ENCODE assay signal across 8 cellular contexts in genomic region chr2:159615936-159616733, GRCh38. TPM values are rescaled to one million over a fixed set of nuclear protein-coding genes. Genes with fewer than 3 reads are reported as not detected.
DNase-seq lines count a peak whose midpoint lies in the region; ATAC-seq and TF ChIP-seq lines count a peak whose summit lies in the region.

TSS of gene BAZ2B (minus strand) at chr2:159616548. CDS start at chr2:159478719, 137,829 bp downstream.

- H3K4me2 ChIP-seq in fibroblast of lung (ENCODE audit: extremely low read depth, insufficient read depth, low read length), result peak within 1 kb of the TSS; percentile 51

- H3K4me3 Mint-ChIP-seq in CD4-positive, alpha-beta T cell, result peak within 1 kb of the TSS; percentile 86
- peak within 1 kb of the TSS; percentile 92 for H3K4me3 Mint-ChIP-seq in activated T-helper 17 cell treated with anti-CD3 and anti-CD28 coated beads, Interleukin-2, amount 50 U/mL, for 72 hours

- no peak for TF ChIP-seq CTCF in CD4-positive, alpha-beta T cell (IDR thresholded peaks at IDR 0.05)
- no peak for TF ChIP-seq CTCF in fibroblast of lung (conservative IDR thresholded peaks at IDR 0.05 in 1 of 2, IDR thresholded peaks at IDR 0.05 in 1 of 2; ENCODE audit: low read depth in 1 of 2, low read length in 2 of 2)

- peak within 1 kb of the TSS; percentile 61 to 97 (median 71) for H3K4me3 ChIP-seq in fibroblast of lung (replicated peaks in 1 of 4; ENCODE audit: control extremely low read depth in 1 of 4, insufficient read depth in 1 of 4, low read depth in 3 of 4, low read length in 4 of 4)

- intact Hi-C loops in CD4-positive, alpha-beta T cell (cut with DNase I, micrococcal nuclease), result loop anchor here in 1 of 2 experiments (5.0 kb wide), 1 partner anchor 96 kb away; the partner anchor contains the start of gene MARCHF7

- no peak within 1 kb of the TSS for H3K27ac ChIP-seq in CD4-positive, alpha-beta T cell (ENCODE audit: low read depth, low read length)
- H3K27ac ChIP-seq in fibroblast of lung (ENCODE audit: insufficient read depth, low read length), result peak within 1 kb of the TSS; percentile 87

- H4K20me1 ChIP-seq in fibroblast of lung (ENCODE audit: control insufficient read depth, extremely low read depth, insufficient read depth, low read length), result no peaks in the 10 kb centered on the region

- peak within 1 kb of the TSS; percentile 28 for H2AFZ ChIP-seq in fibroblast of lung (ENCODE audit: low read length)

- no peaks in the 10 kb centered on the region for H3K9me3 ChIP-seq in CD4-positive, alpha-beta T cell (ENCODE audit: control insufficient read depth, low read length)
- H3K9me3 ChIP-seq in fibroblast of lung (ENCODE audit: control insufficient read depth, insufficient read depth, low read depth, low read length), result no peaks in the 10 kb centered on the region

- H3K36me3 ChIP-seq in fibroblast of lung (ENCODE audit: control insufficient read depth, insufficient read depth, low read length), result no peaks in the 10 kb centered on the region

- peaks cover 18% of the 10 kb centered on the region for H3K79me2 ChIP-seq in fibroblast of lung (ENCODE audit: control insufficient read depth, insufficient read depth, low read length)

- peak in 2 of 10 experiments; percentile 5 to 7 for DNase-seq in CD4-positive, alpha-beta T cell
- peak; percentile 57 for DNase-seq in NCI-H526 treated with DMSO at 0.1 percent for 48 hours (lab: John Stamatoyannopoulos, UW)
- peak; percentile 87 to 92 for DNase-seq in fibroblast of lung (ENCODE audit: low read depth in 2 of 2)
- peak; percentile 58 for DNase-seq in mucosa of gallbladder (ENCODE audit: low spot score)
- DNase-seq in superior temporal gyrus (ENCODE audit: extremely low spot score), result peak; percentile 91

- peak; percentile 58 for ATAC-seq in CD4-positive, alpha-beta T cell (ENCODE audit: poor library complexity)
- ATAC-seq in GM19035 (IDR thresholded peaks at IDR 0.05; ENCODE audit: unreplicated experiment), result peak; percentile 67
- peak; percentile 61 for ATAC-seq in HG03159 (IDR thresholded peaks at IDR 0.05; ENCODE audit: unreplicated experiment)
- peak; percentile 71 for ATAC-seq in activated T-helper 17 cell treated with anti-CD3 and anti-CD28 coated beads, Interleukin-2, amount 50 U/mL, for 72 hours (replicated peaks)

- peaks cover 15% of the 10 kb centered on the region for H3K4me1 Mint-ChIP-seq in CD4-positive, alpha-beta T cell (ENCODE audit: low read depth)
- peaks cover 9% of the 10 kb centered on the region for H3K4me1 Mint-ChIP-seq in activated T-helper 17 cell treated with anti-CD3 and anti-CD28 coated beads, Interleukin-2, amount 50 U/mL, for 72 hours

- H3K9me3 Mint-ChIP-seq in CD4-positive, alpha-beta T cell, result no peaks in the 10 kb centered on the region
- no peaks in the 10 kb centered on the region for H3K9me3 Mint-ChIP-seq in activated T-helper 17 cell treated with anti-CD3 and anti-CD28 coated beads, Interleukin-2, amount 50 U/mL, for 72 hours

- H3K4me1 ChIP-seq in fibroblast of lung (ENCODE audit: control insufficient read depth, extremely low read depth, insufficient read depth, low read length), result no peaks in the 10 kb centered on the region

- POLR2A ChIA-PET in CD4-positive, alpha-beta T cell (lab: Charles Lee), result interaction anchor here (0.8 to 3.1 kb wide), 2 partner anchors 67 to 96 kb away, joined by 3 to 20 read pairs; partner anchors contain the start of gene MARCHF7

- peaks cover 17% of the 10 kb centered on the region for H3K27me3 Mint-ChIP-seq in CD4-positive, alpha-beta T cell
- H3K27me3 Mint-ChIP-seq in activated T-helper 17 cell treated with anti-CD3 and anti-CD28 coated beads, Interleukin-2, amount 50 U/mL, for 72 hours, result peaks cover 5% of the 10 kb centered on the region

- CTCF ChIA-PET in CD4-positive, alpha-beta T cell (lab: Charles Lee), result no interaction called here

- no peaks in the 10 kb centered on the region for H3K36me3 Mint-ChIP-seq in CD4-positive, alpha-beta T cell (ENCODE audit: low read depth)
- H3K36me3 Mint-ChIP-seq in activated T-helper 17 cell treated with anti-CD3 and anti-CD28 coated beads, Interleukin-2, amount 50 U/mL, for 72 hours (ENCODE audit: low read depth), result no peaks in the 10 kb centered on the region

- H3K9ac ChIP-seq in fibroblast of lung (ENCODE audit: insufficient read depth, low read length), result peak within 1 kb of the TSS; percentile 82

- H3K27ac Mint-ChIP-seq in CD4-positive, alpha-beta T cell, result peak within 1 kb of the TSS; percentile 1
- H3K27ac Mint-ChIP-seq in activated T-helper 17 cell treated with anti-CD3 and anti-CD28 coated beads, Interleukin-2, amount 50 U/mL, for 72 hours, result peak within 1 kb of the TSS; percentile 87

- H3K27me3 ChIP-seq in CD4-positive, alpha-beta T cell (ENCODE audit: control insufficient read depth, insufficient read depth, low read length), result peaks cover 13% of the 10 kb centered on the region
- no peaks in the 10 kb centered on the region for H3K27me3 ChIP-seq in fibroblast of lung (ENCODE audit: control insufficient read depth, insufficient read depth, low read length)

RNA-seq across cellular contexts. Expression of gene BAZ2B, which starts in this region (rescaled TPM):
- 10 to 100 TPM; 17.9 to 18.5 TPM for total RNA-seq in CD4-positive, alpha-beta T cell
- 10 to 100 TPM; 11.6 to 17.0 TPM for total RNA-seq in activated T-helper 17 cell treated with anti-CD3 and anti-CD28 coated beads, Interleukin-2, amount 50 U/mL, for 72 hours
- total RNA-seq in fibroblast of lung (47.0 and 61.8 TPM in 2 replicates), mucosa of gallbladder (77.7 TPM)
- polyA plus RNA-seq in fibroblast of lung, result 16.3 and 28.0 TPM in 2 replicates
- 8.7 and 17.1 TPM in 2 replicates for polyA plus RNA-seq in fibroblast of lung (2012)
- polyA minus RNA-seq in fibroblast of lung (ENCODE audit: low replicate concordance), result 14.7 and 34.3 TPM in 2 replicates
